Comparison of ENCODE assay signal across 1 cellular context in genomic region chr10:74055383-74056065, GRCh38.
TF ChIP-seq lines count a peak whose summit lies in the region.

No MANE protein-coding gene starts in this region.

TF ChIP-seq in HepG2, 621 proteins besides CTCF, POLR2A, EP300 and RAD21 (continued from another document):
- TF ChIP-seq ZBED4 (CRISPR knock-in tag; IDR thresholded peaks at IDR 0.05; ENCODE audit: borderline replicate concordance) (no peak), WIZ (CRISPR knock-in tag; IDR thresholded peaks at IDR 0.05) (no peak), SALL1 (CRISPR knock-in tag; IDR thresholded peaks at IDR 0.05) (no peak), ZNF234 (CRISPR knock-in tag; conservative IDR thresholded peaks at IDR 0.05) (no peak)
